ENCODE assay signal across 8 cellular contexts in genomic region chr3:107525101-107525953, GRCh38. TPM values are rescaled to one million over a fixed set of nuclear protein-coding genes. Genes with fewer than 3 reads are reported as not detected.
DNase-seq lines count a peak whose midpoint lies in the region; ATAC-seq and TF ChIP-seq lines count a peak whose summit lies in the region.

No MANE protein-coding gene starts in this region.

- H3K36me3 Mint-ChIP-seq in naive thymus-derived CD8-positive, alpha-beta T cell, result peaks cover 3 to 34% (median 9%) of the 10 kb centered on the region in 3 donors

- no peaks in the 10 kb centered on the region for H3F3A ChIP-seq in OCI-LY1 (ENCODE audit: insufficient read depth, low read length)

- no peak for TF ChIP-seq EP300 in tibial nerve (IDR thresholded peaks at IDR 0.05)

- H3K4me3 ChIP-seq in OCI-LY1 (ENCODE audit: low read depth, low read length, poor library complexity, severe bottlenecking) (peak overlapping the region; percentile 93), fibroblast of villous mesenchyme (ENCODE audit: low read depth, low read length) (peak overlapping the region; percentile 95), tibial nerve (peak overlapping the region; percentile 66 to 91 (median 78))

- H3K27ac ChIP-seq in OCI-LY1 (ENCODE audit: low read depth, low read length, poor library complexity, severe bottlenecking) (no peak overlapping the region), tibial nerve (peak overlapping the region; percentile 88 to 98 (median 96))

- H3K9me2 ChIP-seq in OCI-LY1 (ENCODE audit: low read depth, low read length), result no peaks in the 10 kb centered on the region

- H3K27ac Mint-ChIP-seq in naive thymus-derived CD8-positive, alpha-beta T cell, result peak overlapping the region; percentile 71 to 98 (median 90)

- H3K4me1 ChIP-seq in OCI-LY1 (ENCODE audit: insufficient read depth, low read length, severe bottlenecking) (peaks cover 41% of the 10 kb centered on the region), tibial nerve (peaks cover 0 to 11% (median 8%) of the 10 kb centered on the region in 4 donors)

- H3K36me3 ChIP-seq in OCI-LY1 (ENCODE audit: insufficient read depth, low read length) (peaks cover 26% of the 10 kb centered on the region), tibial nerve (no peaks in the 10 kb centered on the region)

- H3K27me3 ChIP-seq in OCI-LY1 (ENCODE audit: insufficient read depth, low read length) (no peaks in the 10 kb centered on the region), tibial nerve (no peaks in the 10 kb centered on the region)

- no peak overlapping the region for H2AFZ ChIP-seq in OCI-LY1 (ENCODE audit: low read length)

- H3K79me2 ChIP-seq in OCI-LY1 (ENCODE audit: insufficient read depth, low read length), result peaks cover 9% of the 10 kb centered on the region; the same call in 1 of the 2 replicates

- H3K9me3 ChIP-seq in OCI-LY1 (ENCODE audit: low read length) (no peaks in the 10 kb centered on the region), tibial nerve (no peaks in the 10 kb centered on the region)

- H3K4me1 Mint-ChIP-seq in naive thymus-derived CD8-positive, alpha-beta T cell, result peaks cover 13 to 54% (median 45%) of the 10 kb centered on the region in 4 donors

- peak overlapping the region; percentile 81 to 99 (median 96) for H3K4me3 Mint-ChIP-seq in naive thymus-derived CD8-positive, alpha-beta T cell

- H3K9ac ChIP-seq in OCI-LY1 (ENCODE audit: low read length), result peak overlapping the region; percentile 91

- TF ChIP-seq CTCF in OCI-LY1 (IDR thresholded peaks at IDR 0.05; ENCODE audit: low read length), result no peak
- no peak for TF ChIP-seq CTCF in fibroblast of villous mesenchyme (IDR thresholded peaks at IDR 0.05; ENCODE audit: insufficient read depth, low read depth, low read length)
- TF ChIP-seq CTCF in tibial nerve (IDR thresholded peaks at IDR 0.05), result peak in 1 of 5 experiments; percentile 13

- H4K20me1 ChIP-seq in OCI-LY1 (ENCODE audit: insufficient read depth, low read length), result no peaks in the 10 kb centered on the region

- WGBS in tibial nerve, 2 donors, result 0 to 3% methylated on average over 40 to 66 of the region's 66 CpGs

- no peak for TF ChIP-seq POLR2A in tibial nerve (IDR thresholded peaks at IDR 0.05)

- H3K27me3 Mint-ChIP-seq in naive thymus-derived CD8-positive, alpha-beta T cell, result no peaks in the 10 kb centered on the region

- H3K9me3 Mint-ChIP-seq in naive thymus-derived CD8-positive, alpha-beta T cell, result no peaks in the 10 kb centered on the region

- DNase-seq in SIG-M5 treated with dmso at 0.1 percent for 504 hours (lab: John Stamatoyannopoulos, UW; ENCODE audit: unreplicated experiment) (peak; percentile 53), SIG-M5 (lab: John Stamatoyannopoulos, UW) (no peak), fibroblast of villous mesenchyme (ENCODE audit: low read depth) (peak; percentile 23), tibial nerve (ENCODE audit: low spot score in 2 of 2) (peak in 1 of 2 donors; percentile 30)
- DNase-seq in activated T-helper 9 cell treated with anti-CD3 and anti-CD28 coated beads, Interleukin-2, amount 50 U/mL, for 16 hours (ENCODE audit: low read depth), result peak; percentile 6
- DNase-seq in naive thymus-derived CD8-positive, alpha-beta T cell, result peak in 8 of 10 donors; percentile 2 to 32 (median 14)

- ATAC-seq in naive thymus-derived CD8-positive, alpha-beta T cell, result peak in 1 of 2 donors; percentile 3
- no peak for ATAC-seq in HG03342 (IDR thresholded peaks at IDR 0.05; ENCODE audit: unreplicated experiment)

- peak overlapping the region; percentile 87 for H3K4me2 ChIP-seq in OCI-LY1 (ENCODE audit: low read length)

- POLR2A ChIA-PET in naive thymus-derived CD8-positive, alpha-beta T cell (lab: Charles Lee), result no interaction called here

RNA-seq across cellular contexts. Expression of gene BBX, which starts 2.6 kb away (rescaled TPM):
- total RNA-seq in fibroblast of villous mesenchyme (52.5 and 97.6 TPM in 2 replicates), tibial nerve (100 to 1,000 TPM in 1 of 4 donors, 10 to 100 TPM in 3; 54.3 to 104 (median 88.1) TPM)
- 10 to 100 TPM; 87.8 to 93.2 TPM for total RNA-seq in naive thymus-derived CD8-positive, alpha-beta T cell
- polyA plus RNA-seq in naive thymus-derived CD8-positive, alpha-beta T cell, result 10 to 100 TPM; 86.9 to 95.4 (median 94.2) TPM
